In genomic region chr18:31429623-31430022, GRCh38 we compare ENCODE assay signal across 25 cellular contexts. TPM values are rescaled to one million over a fixed set of nuclear protein-coding genes. Genes with fewer than 3 reads are reported as not detected.
DNase-seq lines count a peak whose midpoint lies in the region; ATAC-seq, FAIRE-seq and TF ChIP-seq lines count a peak whose summit lies in the region.
"Had no signal": no experiment of that assay in that cellular context is flagged by ENCODE, and none has a peak within 500 bp of the region (broad histone marks: within the 10 kb centered on the region; RNA-seq: fewer than 3 reads in every experiment).

No MANE protein-coding gene starts in this region.

- no peaks in the 10 kb centered on the region for H3K36me3 ChIP-seq in mammary epithelial cell (ENCODE audit: insufficient read depth, low read length)

- H3K4me1 ChIP-seq in A549 (0 out of 3 replicates have a peak, but pooled peaks cover 5% of the 10 kb centered on the region), mammary epithelial cell (ENCODE audit: insufficient read depth, low read length) (peaks cover 30% of the 10 kb centered on the region)

- peak in 1 of 2 experiments; percentile 58; a peak in 1 of 6 replicates for ATAC-seq in A549
- no peak for ATAC-seq in GM19351 (IDR thresholded peaks at IDR 0.05; ENCODE audit: unreplicated experiment)
- ATAC-seq in GM21381 (IDR thresholded peaks at IDR 0.05; ENCODE audit: unreplicated experiment): no peak
- ATAC-seq: HepG2, sciatic nerve had no signal

- no peak for TF ChIP-seq RAD21 in A549 (conservative IDR thresholded peaks at IDR 0.05 in 1 of 2, IDR thresholded peaks at IDR 0.05 in 1 of 2)

- DNase-seq in A549 (ENCODE audit: low read depth in 1 of 2, low spot score in 1 of 2) (peak; percentile 4 to 10), HPDE6-E6E7 (ENCODE audit: extremely low spot score) (peak; percentile 73), mammary epithelial cell (peak; percentile 70), islet precursor cell (peak; percentile 58), GM12891 (ENCODE audit: insufficient read length, low spot score) (no peak)
- no peak for DNase-seq in activated T-cell treated with anti-CD3 and anti-CD28 coated beads, Interleukin-2, amount 50 U/mL, for 1 hour
- DNase-seq: ACHN; activated CD8-positive, alpha-beta memory T cell treated with anti-CD3 and anti-CD28 coated beads, Interleukin-2, amount 50 U/mL, for 4 hours; activated effector memory CD4-positive, alpha-beta T cell treated with Interleukin-2 at 50 U/mL for 16 hours; C1 segment of cervical spinal cord; cortex of kidney; GF-D8; GOT3; NCI-H1105 treated with DMSO at 0.1 percent for 48 hours; NCI-H2107; OCI-M1; SIG-M5 had no signal

- H4K20me1 ChIP-seq in mammary epithelial cell (ENCODE audit: insufficient read depth, low read length): no peaks in the 10 kb centered on the region

- TF ChIP-seq POLR2A in A549 (IDR thresholded peaks at IDR 0.05; ENCODE audit: low read length): no peak
- TF ChIP-seq POLR2A in GM12891 (IDR thresholded peaks at IDR 0.05; ENCODE audit: low read depth, low read length): no peak

- CTCF ChIA-PET in A549 (lab: Yijun Ruan, JAX): interaction anchor here (0.6 to 1.0 kb wide), 2 partner anchors 75 to 77 kb away, joined by 3 read pairs; no protein-coding TSS in a partner anchor
- CTCF ChIA-PET in mammary epithelial cell (lab: Charles Lee; ENCODE audit: low non-redundant PET): interaction anchor here (0.6 kb wide), 1 partner anchor 82 kb away, joined by 36 read pairs; no protein-coding TSS in a partner anchor

- H3K9ac ChIP-seq in mammary epithelial cell (ENCODE audit: insufficient read depth, low read length): no peak overlapping the region

- H3K79me2 ChIP-seq in mammary epithelial cell (ENCODE audit: insufficient read depth, low read length): no peaks in the 10 kb centered on the region

- POLR2A ChIA-PET in A549 (lab: Yijun Ruan, JAX): no interaction called here

- dilution Hi-C loops in mammary epithelial cell (cut with HindIII; ENCODE audit: low sequenced_read_pairs): no loop called here

- in situ Hi-C loops in mammary epithelial cell (cut with MboI; ENCODE audit: low sequenced_read_pairs in 2 of 2): loop anchor here in 1 of 2 donors (25.0 kb wide), 1 partner anchor 167 kb away; no protein-coding TSS in a partner anchor

- 52% methylated on average over 2 of the region's 2 CpGs for WGBS in A549 (ENCODE audit: missing lambda C conversion rate)
- no CpG with 5 or more reads among the region's 2 CpGs for WGBS in mammary epithelial cell (ENCODE audit: low coverage, missing lambda C conversion rate)

- peak overlapping the region; percentile 32; the same call in 1 of the 3 replicates for H3K4me2 ChIP-seq in A549
- peak overlapping the region; percentile 19 for H3K4me2 ChIP-seq in mammary epithelial cell (ENCODE audit: insufficient read depth, low read depth, low read length)

- no peak for TF ChIP-seq EP300 in A549 (IDR thresholded peaks at IDR 0.05)

- H3K27me3 ChIP-seq in mammary epithelial cell (ENCODE audit: insufficient read depth, low read length): no peaks in the 10 kb centered on the region

- no peak for FAIRE-seq in A549 (lab: Jason Lieb, UNC)
- FAIRE-seq in GM12891 (lab: Jason Lieb, UNC): no peak
- FAIRE-seq: HepG2 had no signal

- H2AFZ ChIP-seq in mammary epithelial cell (ENCODE audit: low read depth, low read length): peak overlapping the region; percentile 90

- H3K27ac ChIP-seq in A549 (no peak overlapping the region), mammary epithelial cell (ENCODE audit: insufficient read depth, low read depth, low read length) (peak overlapping the region; percentile 56)

- H3K4me3 ChIP-seq in A549: no peak overlapping the region
- H3K4me3 ChIP-seq in mammary epithelial cell (replicated peaks in 1 of 3; ENCODE audit: insufficient read depth in 1 of 3, low read depth in 2 of 3, low read length in 3 of 3): no peak overlapping the region

- intact Hi-C loops in mammary epithelial cell (cut with micrococcal nuclease): loop anchor here (10.0 kb wide), 1 partner anchor 325 kb away; the partner anchor contains the start of gene DSC2

- TF ChIP-seq CTCF in A549 (IDR thresholded peaks at IDR 0.05) (no peak), mammary epithelial cell (conservative IDR thresholded peaks at IDR 0.05 in 1 of 2, IDR thresholded peaks at IDR 0.05 in 1 of 2; ENCODE audit: extremely low read depth in 1 of 2, insufficient read depth in 1 of 2, low read depth in 1 of 2, low read length in 2 of 2) (no peak)

- no TSS peak for BruUV-seq in mammary epithelial cell (replicated peaks; lab: Mats Ljungman, UMichigan)

- H3K9me3 ChIP-seq in A549 (no peaks in the 10 kb centered on the region), mammary epithelial cell (replicated peaks; ENCODE audit: insufficient read depth, low read length) (no peaks in the 10 kb centered on the region)

TF ChIP-seq in A549, 52 proteins besides CTCF, POLR2A, EP300 and RAD21:
- no peak for TF ChIP-seq KDM5A (IDR thresholded peaks at IDR 0.05)
- TF ChIP-seq HES2 (IDR thresholded peaks at IDR 0.05): no peak
- TF ChIP-seq EHMT2 (IDR thresholded peaks at IDR 0.05; ENCODE audit: low read depth): no peak
- no peak for TF ChIP-seq NR3C1 (IDR thresholded peaks at IDR 0.05)
- TF ChIP-seq TFCP2L1 (CRISPR knock-in tag; IDR thresholded peaks at IDR 0.05): no peak

TF ChIP-seq in GM12891, 5 proteins besides CTCF, POLR2A, EP300 and RAD21:
- no peak for TF ChIP-seq PAX5 (IDR thresholded peaks at IDR 0.05; ENCODE audit: insufficient read depth, low read length, severe bottlenecking)
- no peak for TF ChIP-seq SPI1 (IDR thresholded peaks at IDR 0.05; ENCODE audit: low read depth, low read length)
- TF ChIP-seq POU2F2 (IDR thresholded peaks at IDR 0.05; ENCODE audit: low read depth, low read length): no peak

RNA-seq across cellular contexts. Expression of gene DSG3, which starts 17.9 kb away (rescaled TPM):
- polyA plus RNA-seq in A549 (2011; rRNA removed) (0.01 and 0.03 TPM in 2 replicates), A549 (2017; fragmentation: RNase III; extraction: RNeasy Plus Mini Kit Qiagen cat#74134 plus additional on column Dnase treatment) (0.01 TPM in 1 of 3 replicates, not detected in the others), mammary epithelial cell (130 TPM)
- 0.01 TPM in 1 of 2 replicates, not detected in the other for polyA plus RNA-seq in A549 (2012; cell fraction: cytosol; rRNA removed)
- not detected in 2 replicates for polyA plus RNA-seq in A549 (2012; cell fraction: nucleus; rRNA removed)
- not detected in 2 replicates for polyA minus RNA-seq in A549 (2011; rRNA and poly(A)+ RNA removed)
- total RNA-seq in mammary epithelial cell: 100 to 1,000 TPM; 183 to 383 TPM
- 139 TPM for polyA minus RNA-seq in mammary epithelial cell
- 0.01 TPM for polyA plus RNA-seq in GM12891 (2012; ENCODE audit: low read depth, missing spikeins)
- total RNA-seq: HepG2; mesenteric fat pad; sciatic nerve; T-helper 1 cell treated with Interleukin-12 subunit alpha and Interleukin-12 subunit beta and Interleukin-4 antibody, amounts not matched to agents 30 ng/mL and 1 ng/mL, for 36 hours had no signal
- polyA plus RNA-seq: HepG2 had no signal

RNA-seq across cellular contexts. Expression of gene DSG4, which starts 53.0 kb away (rescaled TPM):
- polyA plus RNA-seq in A549 (2011; rRNA removed): 0.03 and 0.07 TPM in 2 replicates
- polyA plus RNA-seq in A549 (2012; cell fraction: cytosol; rRNA removed): not detected in 2 replicates
- not detected in 2 replicates for polyA plus RNA-seq in A549 (2012; cell fraction: nucleus; rRNA removed)
- not detected in 3 replicates for polyA plus RNA-seq in A549 (2017; fragmentation: RNase III; extraction: RNeasy Plus Mini Kit Qiagen cat#74134 plus additional on column Dnase treatment)
- 0.05 TPM in 1 of 2 replicates, not detected in the other for polyA minus RNA-seq in A549 (2011; rRNA and poly(A)+ RNA removed)
- under 1 TPM; under 0.01 to 0.28 TPM for total RNA-seq in mammary epithelial cell
- 0.15 TPM for polyA plus RNA-seq in mammary epithelial cell
- polyA minus RNA-seq in mammary epithelial cell: not detected
- not detected for polyA plus RNA-seq in GM12891 (2012; ENCODE audit: low read depth, missing spikeins)
- total RNA-seq: fibroblast of villous mesenchyme; HepG2; mesenteric fat pad; sciatic nerve; T-helper 1 cell treated with Interleukin-12 subunit alpha and Interleukin-12 subunit beta and Interleukin-4 antibody, amounts not matched to agents 30 ng/mL and 1 ng/mL, for 36 hours; temporal lobe had no signal

Comparison
In these comparisons a context has a peak if more than half of its experiments do, and no peak if none do; other contexts are left out.
1. DNase-seq: peak in A549 (2 of 2), HPDE6-E6E7 (single experiment), mammary epithelial cell (single experiment) and islet precursor cell (single experiment); none in GM12891 (single experiment) and activated T-cell treated with anti-CD3 and anti-CD28 coated beads, Interleukin-2, amount 50 U/mL, for 1 hour (single experiment).
2. RNA of gene DSG3, which starts 17.9 kb away (polyA plus RNA-seq): 130 TPM in mammary epithelial cell (single experiment); 0.01 to 0.03 TPM in A549; every median in the first group is over 100 times any median in the second.